21 cellular contexts compared by ENCODE assay signal in the genomic region with DNA sequence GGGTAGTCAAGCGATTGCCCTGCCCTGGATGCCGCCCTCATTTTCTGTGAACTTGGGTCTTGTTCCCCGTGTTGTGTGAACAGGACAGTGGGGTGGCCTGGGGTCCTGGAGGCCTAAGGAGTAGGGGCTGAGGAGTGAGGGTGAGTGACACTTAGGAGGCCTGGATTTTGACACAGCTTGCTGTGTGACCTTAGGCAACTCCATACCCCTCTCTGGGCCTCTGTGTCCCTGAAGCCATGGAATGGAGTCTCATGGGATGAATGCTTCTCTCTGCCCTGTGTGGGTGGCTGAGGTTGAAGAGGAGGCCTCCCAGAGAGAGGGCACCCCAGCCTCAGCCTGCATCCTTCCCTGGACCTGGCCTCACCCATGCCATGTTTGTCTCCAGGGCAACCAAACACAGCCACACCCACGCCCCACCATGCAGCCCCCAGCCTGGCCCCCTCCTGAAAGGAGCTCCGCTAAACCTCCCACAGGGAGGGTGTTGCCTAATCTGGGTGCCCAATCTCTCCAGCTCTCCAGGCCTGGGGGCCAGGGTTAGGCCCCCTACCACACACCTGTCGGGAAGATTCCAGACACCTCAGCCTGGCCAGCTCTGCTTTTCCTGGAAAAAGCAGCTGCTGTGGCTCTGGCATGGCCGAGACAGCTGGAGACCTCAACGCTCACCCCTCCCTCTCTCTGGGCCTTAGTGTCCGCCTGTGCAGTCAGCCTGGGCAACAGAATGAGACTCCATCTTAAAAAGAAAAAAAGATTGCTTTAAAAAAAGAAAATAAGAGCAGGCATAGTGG. TPM values are rescaled to one million over a fixed set of nuclear protein-coding genes. Genes with fewer than 3 reads are reported as not detected.
DNase-seq lines count a peak whose midpoint lies in the region; ATAC-seq, FAIRE-seq and TF ChIP-seq lines count a peak whose summit lies in the region.
"Had no signal": no experiment of that assay in that cellular context is flagged by ENCODE, and none has a peak within 500 bp of the region (broad histone marks: within the 10 kb centered on the region; RNA-seq: fewer than 3 reads in every experiment).

No MANE protein-coding gene starts in this region.

- peak overlapping the region; percentile 28 for H2BK15ac ChIP-seq in neuronal stem cell (ENCODE audit: low read length)

- peaks cover 12% of the 10 kb centered on the region; the same call in 1 of the 3 replicates for H3K4me1 ChIP-seq in A549
- 0 out of 2 replicates have a peak, but pooled peaks cover 2% of the 10 kb centered on the region for H3K4me1 ChIP-seq in HEK293 (ENCODE audit: control insufficient read depth, insufficient read depth, low read length)
- peaks cover 95% of the 10 kb centered on the region for H3K4me1 ChIP-seq in left ventricle myocardium inferior
- H3K4me1 ChIP-seq in neuronal stem cell (ENCODE audit: control insufficient read depth in 2 of 2, insufficient read depth in 1 of 2, low read depth in 1 of 2, low read length in 2 of 2) = peaks cover 0 to under 1% of the 10 kb centered on the region in 2 donors

- POLR2A ChIA-PET in A549 (lab: Yijun Ruan, JAX) = no interaction called here
- POLR2A ChIA-PET in HEK293 (lab: Yijun Ruan, JAX) = interaction anchor here (0.5 kb wide), 1 partner anchor 533 kb away, joined by 4 read pairs; no protein-coding TSS in a partner anchor

- H3K9me3 ChIP-seq in A549 = no peaks in the 10 kb centered on the region
- no peaks in the 10 kb centered on the region for H3K9me3 ChIP-seq in HEK293 (ENCODE audit: control insufficient read depth, insufficient read depth, low read depth, low read length)
- H3K9me3 ChIP-seq in left ventricle myocardium inferior (replicated peaks) = no peaks in the 10 kb centered on the region
- H3K9me3 ChIP-seq in neuronal stem cell (replicated peaks in 1 of 2; ENCODE audit: control insufficient read depth in 2 of 2, insufficient read depth in 1 of 2, low read depth in 1 of 2, low read length in 2 of 2) = no peaks in the 10 kb centered on the region
- H3K9me3 ChIP-seq in MG63 = no peaks in the 10 kb centered on the region

- no peak for TF ChIP-seq POLR2A in A549 (IDR thresholded peaks at IDR 0.05; ENCODE audit: low read length)

- H2BK12ac ChIP-seq in neuronal stem cell (ENCODE audit: low read length) = no peak overlapping the region

- H3K36me3 ChIP-seq in HEK293 (ENCODE audit: control insufficient read depth in 2 of 2, insufficient read depth in 1 of 2, low read length in 2 of 2) = no peaks in the 10 kb centered on the region
- peaks cover 24% of the 10 kb centered on the region for H3K36me3 ChIP-seq in left ventricle myocardium inferior
- H3K36me3 ChIP-seq in neuronal stem cell (replicated peaks in 1 of 2; ENCODE audit: control insufficient read depth in 2 of 2, insufficient read depth in 2 of 2, low read length in 2 of 2) = no peaks in the 10 kb centered on the region
- no peaks in the 10 kb centered on the region for H3K36me3 ChIP-seq in MG63

- H3K4me2 ChIP-seq in A549 = no peak overlapping the region
- H3K4me2 ChIP-seq in neuronal stem cell (ENCODE audit: insufficient read depth, low read length, poor library complexity, severe bottlenecking) = no peak overlapping the region

- DNase-seq in A549 (ENCODE audit: low read depth in 1 of 2, low spot score in 1 of 2) (no peak), left ventricle myocardium inferior (no peak), neuronal stem cell (ENCODE audit: low spot score) (no peak), MG63 (no peak), superior temporal gyrus (ENCODE audit: extremely low spot score) (no peak)
- DNase-seq in effector CD4-positive, alpha-beta T cell = no peak
- DNase-seq: activated CD4-positive, alpha-beta T cell treated with anti-CD3 and anti-CD28 coated beads for 48 hours; activated naive CD8-positive, alpha-beta T cell treated with anti-CD3 and anti-CD28 coated beads, Interleukin-2, amount 50 U/mL, for 24 hours; CD8-positive, alpha-beta T cell; dorsolateral prefrontal cortex; IMR-90; NCI-H1694 treated with DMSO at 0.1 percent for 48 hours; NCI-H345; RPMI8226; T-cell had no signal

- H3K23ac ChIP-seq in neuronal stem cell (ENCODE audit: low read depth, low read length, poor library complexity) = no peak overlapping the region

- no peak for TF ChIP-seq CTCF in A549 (IDR thresholded peaks at IDR 0.05)
- no peak for TF ChIP-seq CTCF in HEK293 (tag by site-specific recombination; IDR thresholded peaks at IDR 0.05)
- TF ChIP-seq CTCF in left ventricle myocardium inferior (IDR thresholded peaks at IDR 0.05; ENCODE audit: borderline replicate concordance) = no peak

- H2AK5ac ChIP-seq in neuronal stem cell (ENCODE audit: low read depth, low read length) = peak overlapping the region; percentile 44

- no peak for FAIRE-seq in A549 (lab: Jason Lieb, UNC)

- no peaks in the 10 kb centered on the region for H3K79me1 ChIP-seq in neuronal stem cell (ENCODE audit: low read depth, low read length)

- ATAC-seq in A549 (peak; percentile 32 to 35; a peak in 2 of 6 replicates), HG03432 (IDR thresholded peaks at IDR 0.05; ENCODE audit: unreplicated experiment) (no peak)
- ATAC-seq: activated naive CD8-positive, alpha-beta T cell treated with anti-CD3 and anti-CD28 coated beads, Interleukin-2, amount 50 U/mL, for 24 hours; CD8-positive, alpha-beta T cell; esophagus mucosa; HCT116; T-cell had no signal

- no peak overlapping the region for H2BK120ac ChIP-seq in neuronal stem cell (ENCODE audit: low read depth, low read length)

- TF ChIP-seq EP300 in A549 (IDR thresholded peaks at IDR 0.05) = no peak

- H4K91ac ChIP-seq in neuronal stem cell (ENCODE audit: low read depth, low read length, poor library complexity) = no peak overlapping the region

- H3K4ac ChIP-seq in neuronal stem cell (ENCODE audit: low read length) = no peak overlapping the region

- CTCF ChIA-PET in A549 (lab: Yijun Ruan, JAX) (interaction anchor here (1.6 to 2.6 kb wide), 3 partner anchors 12 to 289 kb away, joined by 5 to 10 read pairs (median 9); no protein-coding TSS in a partner anchor), HEK293 (lab: Yijun Ruan, JAX) (interaction anchor here (0.7 to 1.5 kb wide), 2 partner anchors 10 to 76 kb away, joined by 3 to 4 read pairs; a partner anchor contains a TSS)

- intact Hi-C loops in left ventricle myocardium inferior (cut with micrococcal nuclease) = no loop called here

- no peak overlapping the region for H3K27ac ChIP-seq in A549
- H3K27ac ChIP-seq in HEK293 (ENCODE audit: extremely low read depth, low read depth, low read length) = no peak overlapping the region
- H3K27ac ChIP-seq in left ventricle myocardium inferior (replicated peaks) = peak overlapping the region; percentile 96
- H3K27ac ChIP-seq in neuronal stem cell (replicated peaks; ENCODE audit: low read length) = no peak overlapping the region
- H3K27ac ChIP-seq: dorsolateral prefrontal cortex had no signal

- H3K4me3 ChIP-seq in A549 (no peak overlapping the region), HEK293 (ENCODE audit: low read depth, low read length) (no peak overlapping the region), left ventricle myocardium inferior (no peak overlapping the region), neuronal stem cell (ENCODE audit: low read length in 2 of 2) (no peak overlapping the region), MG63 (no peak overlapping the region)
- H3K4me3 ChIP-seq: dorsolateral prefrontal cortex had no signal

- no peak overlapping the region for H2AFZ ChIP-seq in neuronal stem cell (ENCODE audit: low read length)

- H2BK5ac ChIP-seq in neuronal stem cell (ENCODE audit: low read length) = no peak overlapping the region

- peak overlapping the region; percentile 25 for H3K9ac ChIP-seq in neuronal stem cell (ENCODE audit: low read depth, low read length, poor library complexity)

- WGBS in A549 (ENCODE audit: missing lambda C conversion rate) = 95% methylated on average over 6 of the region's 9 CpGs
- no CpG with 5 or more reads among the region's 9 CpGs for WGBS in neuronal stem cell (ENCODE audit: extremely low coverage in 2 of 2, insufficient read length in 2 of 2, insufficient replicate concordance in 1 of 2), 2 donors

- no peak overlapping the region for H4K8ac ChIP-seq in neuronal stem cell (ENCODE audit: low read depth, low read length)

- no peak overlapping the region for H3K18ac ChIP-seq in neuronal stem cell (ENCODE audit: low read length)

- TF ChIP-seq RAD21 in A549 (conservative IDR thresholded peaks at IDR 0.05 in 1 of 2, IDR thresholded peaks at IDR 0.05 in 1 of 2) = no peak

- H3K27me3 ChIP-seq in left ventricle myocardium inferior (ENCODE audit: low read depth) (no peaks in the 10 kb centered on the region), neuronal stem cell (ENCODE audit: control insufficient read depth in 3 of 3, insufficient read depth in 3 of 3, low read depth in 1 of 3, low read length in 3 of 3) (no peaks in the 10 kb centered on the region), MG63 (no peaks in the 10 kb centered on the region)
- H3K27me3 ChIP-seq: dorsolateral prefrontal cortex had no signal

- no peak overlapping the region for H3K14ac ChIP-seq in neuronal stem cell (ENCODE audit: low read length)

TF ChIP-seq in A549, 52 proteins besides CTCF, POLR2A, EP300 and RAD21:
- TF ChIP-seq JUN (IDR thresholded peaks at IDR 0.05) (no peak), ZFP36 (IDR thresholded peaks at IDR 0.05; ENCODE audit: borderline replicate concordance, partially characterized antibody) (peak; percentile 29)

TF ChIP-seq in HEK293, 187 proteins besides CTCF, POLR2A, EP300 and RAD21 (continues in another document):
- peak; percentile 62 for TF ChIP-seq ZFHX2 (tag by site-specific recombination; conservative IDR thresholded peaks at IDR 0.05)
- TF ChIP-seq ZNF112 (tag by site-specific recombination; IDR thresholded peaks at IDR 0.05) = no peak
- no peak for TF ChIP-seq RBAK (tag by site-specific recombination; IDR thresholded peaks at IDR 0.05)

RNA-seq across cellular contexts. Expression of a gene that starts 9.9 kb away (rescaled TPM):
- 2.6 and 2.7 TPM in 2 replicates for polyA plus RNA-seq in A549 (2011; rRNA removed)
- polyA plus RNA-seq in A549 (2012; cell fraction: cytosol; rRNA removed) = 2.2 and 2.7 TPM in 2 replicates
- 2.9 and 3.0 TPM in 2 replicates for polyA plus RNA-seq in A549 (2012; cell fraction: nucleus; rRNA removed)
- polyA plus RNA-seq in A549 (2017; fragmentation: RNase III; extraction: RNeasy Plus Mini Kit Qiagen cat#74134 plus additional on column Dnase treatment) = 7.3 to 8.7 TPM (median 8.5 TPM) in 3 replicates
- polyA minus RNA-seq in A549 (2011; rRNA and poly(A)+ RNA removed) = 2.7 and 3.8 TPM in 2 replicates
- 440 TPM for total RNA-seq in left ventricle myocardium inferior
- 0.18 TPM for polyA plus RNA-seq in neuronal stem cell (2013, experiment 1 of 2)
- polyA plus RNA-seq in neuronal stem cell (2013, experiment 2 of 2) = 0.10 TPM
- 0.13 TPM in 1 of 2 replicates, not detected in the other for total RNA-seq in MG63 (2014; rRNA removed; shearing (Covaris generic); ENCODE audit: low replicate concordance)
- total RNA-seq: activated T-helper 2 cell treated with anti-CD3 and anti-CD28 coated beads, Interferon-gamma antibody, Interleukin-2, Interleukin-4, amounts not matched to agents 10 μg/mL and 5 μg/mL and 100 μg/mL, durations not matched to agents 14 hours and 24 hours and 36 hours; CD8-positive, alpha-beta T cell; IMR-90; natural killer cell treated with Interleukin-12 subunit alpha and Interleukin-12 subunit beta and Interleukin-15 and Interleukin-18, amount 100 ng/mL, for 72 hours; T-cell had no signal

RNA-seq across cellular contexts. Expression of a gene that starts 41.0 kb away (rescaled TPM):
- 1.7 and 2.1 TPM in 2 replicates for polyA plus RNA-seq in A549 (2011; rRNA removed)
- 2.4 and 2.5 TPM in 2 replicates for polyA plus RNA-seq in A549 (2012; cell fraction: cytosol; rRNA removed)
- polyA plus RNA-seq in A549 (2012; cell fraction: nucleus; rRNA removed) = 5.0 and 5.3 TPM in 2 replicates
- 1.2 to 1.5 TPM (median 1.4 TPM) in 3 replicates for polyA plus RNA-seq in A549 (2017; fragmentation: RNase III; extraction: RNeasy Plus Mini Kit Qiagen cat#74134 plus additional on column Dnase treatment)
- 1.6 and 2.0 TPM in 2 replicates for polyA minus RNA-seq in A549 (2011; rRNA and poly(A)+ RNA removed)
- 0.14 TPM for total RNA-seq in left ventricle myocardium inferior
- 0.03 TPM for polyA plus RNA-seq in neuronal stem cell (2013, experiment 1 of 2)
- polyA plus RNA-seq in neuronal stem cell (2013, experiment 2 of 2) = 0.03 TPM
- 0.86 TPM in 1 of 2 replicates, not detected in the other for total RNA-seq in MG63 (2014; rRNA removed; shearing (Covaris generic); ENCODE audit: low replicate concordance)
- total RNA-seq: activated T-helper 2 cell treated with anti-CD3 and anti-CD28 coated beads, Interferon-gamma antibody, Interleukin-2, Interleukin-4, amounts not matched to agents 10 μg/mL and 5 μg/mL and 100 μg/mL, durations not matched to agents 14 hours and 24 hours and 36 hours; CD8-positive, alpha-beta T cell; IMR-90; natural killer cell treated with Interleukin-12 subunit alpha and Interleukin-12 subunit beta and Interleukin-15 and Interleukin-18, amount 100 ng/mL, for 72 hours had no signal
- polyA plus RNA-seq: IMR-90 had no signal

Comparison
In these comparisons a context has a peak if more than half of its experiments do, and no peak if none do; other contexts are left out.
1. RNA of a gene that starts 9.9 kb away (total RNA-seq): 440 TPM in left ventricle myocardium inferior (single experiment); 0.13 TPM in MG63; every median in the first group is over 100 times any median in the second.